ENCODE assay signal across 9 cellular contexts in the genomic region with DNA sequence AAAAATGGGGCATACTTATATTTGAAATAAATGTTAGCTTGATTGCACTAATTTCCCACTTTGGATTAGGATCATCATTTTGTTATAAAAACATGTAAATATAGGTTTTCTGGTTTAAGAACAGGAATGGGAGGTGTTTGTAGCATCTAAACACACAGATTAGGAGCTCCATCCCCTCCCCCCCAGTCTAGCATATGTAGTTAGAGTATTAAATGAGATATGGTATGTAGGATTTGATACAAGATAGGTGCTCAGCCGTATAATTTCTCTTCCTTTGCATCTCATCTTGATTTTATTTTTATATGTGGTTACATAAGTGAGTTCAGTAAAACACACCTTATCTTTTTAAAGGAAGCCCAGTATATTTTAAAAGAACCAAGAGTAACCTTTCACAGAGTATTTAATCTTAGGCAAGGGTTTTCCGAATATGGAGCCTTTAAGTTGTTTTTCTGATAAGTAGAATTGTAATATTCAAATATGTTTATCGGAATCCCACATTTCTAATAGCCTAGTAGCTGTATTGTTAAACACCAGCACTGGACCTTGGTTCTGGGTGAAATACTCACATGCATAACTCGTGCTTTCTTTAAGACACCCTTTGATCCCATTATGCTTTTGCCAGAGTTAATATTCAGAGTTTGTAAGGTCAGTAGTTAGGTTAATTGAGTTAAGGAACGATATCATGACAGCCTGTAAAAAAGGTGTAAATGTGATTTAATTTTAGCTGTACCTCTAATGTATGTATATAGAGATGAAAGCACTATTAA. TPM values are rescaled to one million over a fixed set of nuclear protein-coding genes. Genes with fewer than 3 reads are reported as not detected.
DNase-seq lines count a peak whose midpoint lies in the region; ATAC-seq and TF ChIP-seq lines count a peak whose summit lies in the region.
"Had no signal": no experiment of that assay in that cellular context is flagged by ENCODE, and none has a peak within 500 bp of the region (broad histone marks: within the 10 kb centered on the region; RNA-seq: fewer than 3 reads in every experiment).

No MANE protein-coding gene starts in this region.

- H3K27ac Mint-ChIP-seq in CD4-positive, CD25-positive, alpha-beta regulatory T cell = peak overlapping the region in 2 of 3 donors; percentile 48 to 95
- H3K27ac Mint-ChIP-seq in central memory CD8-positive, alpha-beta T cell (ENCODE audit: low read depth) = no peak overlapping the region
- H3K27ac Mint-ChIP-seq in nephron = peak overlapping the region; percentile 95 to 99 (median 98)

- peaks cover 9% of the 10 kb centered on the region for H3K27me3 Mint-ChIP-seq in CD4-positive, CD25-positive, alpha-beta regulatory T cell
- no peaks in the 10 kb centered on the region for H3K27me3 Mint-ChIP-seq in central memory CD8-positive, alpha-beta T cell
- H3K27me3 Mint-ChIP-seq in nephron (ENCODE audit: low read depth) = no peaks in the 10 kb centered on the region

- peak overlapping the region; percentile 91 for H3K4me3 ChIP-seq in CD4-positive, CD25-positive, alpha-beta regulatory T cell (ENCODE audit: low read depth, low read length)
- no peak overlapping the region for H3K4me3 ChIP-seq in KMS-11 (IDR thresholded peaks at IDR 0.05; ENCODE audit: insufficient read depth, low read depth, low read length)

- peak overlapping the region; percentile 85 for H3K4me2 ChIP-seq in KMS-11

- no peaks in the 10 kb centered on the region for H3K27me3 ChIP-seq in CD4-positive, CD25-positive, alpha-beta regulatory T cell (ENCODE audit: control insufficient read depth, insufficient read depth, low read length)
- H3K27me3 ChIP-seq in KMS-11 (ENCODE audit: insufficient read depth, low read depth) = no peaks in the 10 kb centered on the region

- no peak overlapping the region for H3K27ac ChIP-seq in CD4-positive, CD25-positive, alpha-beta regulatory T cell (ENCODE audit: insufficient read depth, low read length, poor library complexity, severe bottlenecking)
- H3K27ac ChIP-seq in KMS-11 = peak overlapping the region; percentile 96; the same call in 1 of the 2 replicates

- peaks cover 68% of the 10 kb centered on the region for H3K79me2 ChIP-seq in KMS-11 (ENCODE audit: insufficient read depth, low read depth)

- DNase-seq in CD4-positive, CD25-positive, alpha-beta regulatory T cell = no peak
- no peak for DNase-seq in central memory CD8-positive, alpha-beta T cell (ENCODE audit: low spot score in 2 of 2)
- DNase-seq in mesenteric fat pad (ENCODE audit: low spot score) = no peak
- no peak for DNase-seq in stimulated activated naive CD4-positive, alpha-beta T cell (lab: John Stamatoyannopoulos, UW)
- no peak for DNase-seq in activated effector memory CD4-positive, alpha-beta T cell treated with Interleukin-2 at 50 U/mL for 16 hours
- DNase-seq: NCI-H2029 had no signal

- H2AFZ ChIP-seq in KMS-11 (ENCODE audit: low read depth) = no peak overlapping the region

- 0 out of 2 replicates have a peak, but pooled peaks cover 10% of the 10 kb centered on the region for H4K20me1 ChIP-seq in KMS-11 (ENCODE audit: insufficient read depth)

- ATAC-seq in CD4-positive, CD25-positive, alpha-beta regulatory T cell (ENCODE audit: low read depth in 2 of 2) = no peak
- ATAC-seq in central memory CD8-positive, alpha-beta T cell (replicated peaks; ENCODE audit: extremely low read depth, poor library complexity, severe bottlenecking) = no peak
- no peak for ATAC-seq in GM19455 (IDR thresholded peaks at IDR 0.05; ENCODE audit: unreplicated experiment)

- H3K9me3 ChIP-seq in CD4-positive, CD25-positive, alpha-beta regulatory T cell (ENCODE audit: control insufficient read depth in 2 of 2, low read length in 2 of 2) = no peaks in the 10 kb centered on the region

- H3K4me1 ChIP-seq in CD4-positive, CD25-positive, alpha-beta regulatory T cell (ENCODE audit: control insufficient read depth, insufficient read depth, low read length, poor library complexity, severe bottlenecking) = peaks cover 25% of the 10 kb centered on the region
- H3K4me1 ChIP-seq in KMS-11 (ENCODE audit: low read depth, poor library complexity, severe bottlenecking) = peaks cover 20% of the 10 kb centered on the region

- H3K36me3 ChIP-seq in CD4-positive, CD25-positive, alpha-beta regulatory T cell (ENCODE audit: control insufficient read depth, insufficient read depth, low read length) = no peaks in the 10 kb centered on the region
- H3K36me3 ChIP-seq in KMS-11 (ENCODE audit: insufficient read depth) = no peaks in the 10 kb centered on the region

- TF ChIP-seq CTCF in KMS-11 (conservative IDR thresholded peaks at IDR 0.05; ENCODE audit: low read depth, low read length) (no peak), nephron (IDR thresholded peaks at IDR 0.05; ENCODE audit: unreplicated experiment in 3 of 3) (no peak)

- peak overlapping the region; percentile 96 to 99 (median 96) for H3K4me3 Mint-ChIP-seq in CD4-positive, CD25-positive, alpha-beta regulatory T cell
- H3K4me3 Mint-ChIP-seq in central memory CD8-positive, alpha-beta T cell = peak overlapping the region; percentile 94
- peak overlapping the region; percentile 94 to 96 (median 96) for H3K4me3 Mint-ChIP-seq in nephron

- H3K9ac ChIP-seq in KMS-11 = peak overlapping the region; percentile 98; the same call in 1 of the 2 replicates

- no peaks in the 10 kb centered on the region for H3K9me3 Mint-ChIP-seq in CD4-positive, CD25-positive, alpha-beta regulatory T cell
- no peaks in the 10 kb centered on the region for H3K9me3 Mint-ChIP-seq in central memory CD8-positive, alpha-beta T cell
- no peaks in the 10 kb centered on the region for H3K9me3 Mint-ChIP-seq in nephron

- peaks cover 47 to 61% (median 54%) of the 10 kb centered on the region in 4 donors for H3K4me1 Mint-ChIP-seq in CD4-positive, CD25-positive, alpha-beta regulatory T cell
- H3K4me1 Mint-ChIP-seq in central memory CD8-positive, alpha-beta T cell = peaks cover 59% of the 10 kb centered on the region
- peaks cover 51% of the 10 kb centered on the region for H3K4me1 Mint-ChIP-seq in nephron

- peaks cover 4% of the 10 kb centered on the region for H3K36me3 Mint-ChIP-seq in CD4-positive, CD25-positive, alpha-beta regulatory T cell
- H3K36me3 Mint-ChIP-seq in central memory CD8-positive, alpha-beta T cell (ENCODE audit: insufficient read depth) = peaks cover 11% of the 10 kb centered on the region
- H3K36me3 Mint-ChIP-seq in nephron (ENCODE audit: low read depth) = peaks cover 15% of the 10 kb centered on the region

RNA-seq across cellular contexts. Expression of a gene that starts 2.3 kb away (rescaled TPM):
- 104 TPM for total RNA-seq in CD4-positive, CD25-positive, alpha-beta regulatory T cell
- polyA plus RNA-seq in CD4-positive, CD25-positive, alpha-beta regulatory T cell = 10 to 100 TPM; 43.3 to 46.9 (median 44.6) TPM
- 40.9 TPM for total RNA-seq in mesenteric fat pad
